ENCODE assay signal across 29 cellular contexts in the genomic region with DNA sequence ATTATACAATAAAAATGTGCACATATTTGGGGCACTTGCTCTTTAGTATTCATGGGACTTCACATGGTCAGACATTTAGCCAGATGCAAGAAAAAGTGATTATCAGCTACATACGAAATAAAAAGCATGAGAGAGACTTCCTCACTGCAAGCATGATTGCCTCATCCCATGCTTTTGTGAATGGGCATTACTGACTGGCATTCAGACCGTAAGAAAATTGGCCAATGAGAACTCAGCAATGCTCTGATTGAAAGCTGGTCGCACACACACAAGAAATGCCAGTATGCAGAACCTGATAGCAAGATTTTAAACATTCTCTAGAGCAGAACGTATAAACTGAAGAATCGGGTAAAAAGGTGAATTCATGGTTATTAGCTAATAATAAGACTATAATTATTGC. TPM values are rescaled to one million over a fixed set of nuclear protein-coding genes. Genes with fewer than 3 reads are reported as not detected.
"Had no signal": no experiment of that assay in that cellular context is flagged by ENCODE, and none has a peak within 500 bp of the region (broad histone marks: within the 10 kb centered on the region; RNA-seq: fewer than 3 reads in every experiment).

No MANE protein-coding gene starts in this region.

- DNase-seq: activated CD4-positive, alpha-beta memory T cell treated with anti-CD3 and anti-CD28 coated beads for 36 hours; activated CD4-positive, alpha-beta T cell treated with anti-CD3 and anti-CD28 coated beads, Interleukin-2, amount 10 ng/mL, durations not matched to agents 7 days and 5 days; activated CD4-positive, CD25-positive, alpha-beta regulatory T cell; activated CD8-positive, alpha-beta memory T cell treated with anti-CD3 and anti-CD28 coated beads for 24 hours; activated effector memory CD4-positive, alpha-beta T cell treated with anti-CD3 and anti-CD28 coated beads, Interleukin-2, amount 50 U/mL, for 16 hours; activated naive CD4-positive, alpha-beta T cell treated with Interleukin-2 at 50 U/mL for 16 hours; activated naive CD8-positive, alpha-beta T cell treated with anti-CD3 and anti-CD28 coated beads, Interleukin-2, amount 50 U/mL, for 24 hours; activated T-cell treated with anti-CD3 and anti-CD28 coated beads, Interleukin-2, amount 50 U/mL, for 4 hours; amniotic stem cell; body of pancreas; Kasumi-1; KBM-7; NCI-H146; NCI-H187 treated with DMSO at 0.1 percent for 48 hours; NCI-H2171; NCI-H345; NCI-H510A treated with DMSO at 0.1 percent for 48 hours; NCI-H69; NK-92 treated with Interleukin-12 subunit alpha and Interleukin-12 subunit beta, amount 100 ng/mL, for 24 hours; OCI-M1; RPMI8226; T-cell; T-helper 2 cell had no signal

- H3K27me3 Mint-ChIP-seq: activated CD4-positive, alpha-beta memory T cell treated with anti-CD3 and anti-CD28 coated beads for 36 hours; activated CD4-positive, alpha-beta T cell treated with anti-CD3 and anti-CD28 coated beads, Interleukin-2, amount 10 ng/mL, durations not matched to agents 7 days and 5 days; activated naive CD8-positive, alpha-beta T cell treated with anti-CD3 and anti-CD28 coated beads, Interleukin-2, amount 50 U/mL, for 24 hours had no signal

- H3K4me1 Mint-ChIP-seq: activated CD4-positive, alpha-beta T cell treated with anti-CD3 and anti-CD28 coated beads, Interleukin-2, amount 10 ng/mL, durations not matched to agents 7 days and 5 days; activated naive CD8-positive, alpha-beta T cell treated with anti-CD3 and anti-CD28 coated beads, Interleukin-2, amount 50 U/mL, for 24 hours; T-cell had no signal

- H3K36me3 ChIP-seq: ascending aorta had no signal

- H3K9me3 Mint-ChIP-seq: activated CD4-positive, alpha-beta memory T cell treated with anti-CD3 and anti-CD28 coated beads for 36 hours; activated CD4-positive, alpha-beta T cell treated with anti-CD3 and anti-CD28 coated beads, Interleukin-2, amount 10 ng/mL, durations not matched to agents 7 days and 5 days; activated naive CD4-positive, alpha-beta T cell treated with anti-CD3 and anti-CD28 coated beads, Interleukin-2, amount 50 U/mL, for 72 hours; activated naive CD8-positive, alpha-beta T cell treated with anti-CD3 and anti-CD28 coated beads, Interleukin-2, amount 50 U/mL, for 24 hours; activated T-cell treated with anti-CD3 and anti-CD28 coated beads, Interleukin-2, amount 50 U/mL, for 4 hours; T-cell had no signal

- H3K4me1 ChIP-seq: body of pancreas had no signal

- H3K36me3 Mint-ChIP-seq: activated CD4-positive, alpha-beta memory T cell treated with anti-CD3 and anti-CD28 coated beads for 36 hours; activated naive CD4-positive, alpha-beta T cell treated with anti-CD3 and anti-CD28 coated beads, Interleukin-2, amount 50 U/mL, for 72 hours; T-cell had no signal

- ATAC-seq: activated naive CD4-positive, alpha-beta T cell treated with anti-CD3 and anti-CD28 coated beads, Interleukin-2, amount 50 U/mL, for 72 hours; activated naive CD8-positive, alpha-beta T cell treated with anti-CD3 and anti-CD28 coated beads, Interleukin-2, amount 50 U/mL, for 24 hours; activated T-cell treated with anti-CD3 and anti-CD28 coated beads, Interleukin-2, amount 50 U/mL, for 4 hours; body of pancreas; Panc1; Right ventricle myocardium inferior; T-cell had no signal

- H3K27ac Mint-ChIP-seq: activated CD4-positive, alpha-beta memory T cell treated with anti-CD3 and anti-CD28 coated beads for 36 hours; activated CD4-positive, alpha-beta T cell treated with anti-CD3 and anti-CD28 coated beads, Interleukin-2, amount 10 ng/mL, durations not matched to agents 7 days and 5 days; activated naive CD4-positive, alpha-beta T cell treated with anti-CD3 and anti-CD28 coated beads, Interleukin-2, amount 50 U/mL, for 72 hours; activated naive CD8-positive, alpha-beta T cell treated with anti-CD3 and anti-CD28 coated beads, Interleukin-2, amount 50 U/mL, for 24 hours; T-cell had no signal

- H3K4me3 Mint-ChIP-seq: activated CD4-positive, alpha-beta memory T cell treated with anti-CD3 and anti-CD28 coated beads for 36 hours; activated CD4-positive, alpha-beta T cell treated with anti-CD3 and anti-CD28 coated beads, Interleukin-2, amount 10 ng/mL, durations not matched to agents 7 days and 5 days; activated naive CD8-positive, alpha-beta T cell treated with anti-CD3 and anti-CD28 coated beads, Interleukin-2, amount 50 U/mL, for 24 hours; activated T-cell treated with anti-CD3 and anti-CD28 coated beads, Interleukin-2, amount 50 U/mL, for 4 hours; T-cell had no signal

- H3K4me3 ChIP-seq: ascending aorta, body of pancreas, SK-N-MC had no signal

- H3K27me3 ChIP-seq: ascending aorta, body of pancreas had no signal

- H3K9me3 ChIP-seq: ascending aorta, body of pancreas had no signal

- H3K27ac ChIP-seq: ascending aorta, body of pancreas, SK-N-MC, VCaP had no signal

RNA-seq across cellular contexts. Expression of a gene that starts 39.3 kb away (rescaled TPM):
- total RNA-seq: activated CD4-positive, alpha-beta memory T cell treated with anti-CD3 and anti-CD28 coated beads for 36 hours; activated CD4-positive, alpha-beta T cell treated with anti-CD3 and anti-CD28 coated beads, Interleukin-2, amount 10 ng/mL, durations not matched to agents 7 days and 5 days; activated naive CD4-positive, alpha-beta T cell treated with anti-CD3 and anti-CD28 coated beads, Interleukin-2, amount 50 U/mL, for 72 hours; activated T-cell treated with anti-CD3 and anti-CD28 coated beads, Interleukin-2, amount 50 U/mL, for 4 hours; ascending aorta; body of pancreas; Right ventricle myocardium inferior; T-cell had no signal
